8 cellular contexts compared by ENCODE assay signal in the genomic region with DNA sequence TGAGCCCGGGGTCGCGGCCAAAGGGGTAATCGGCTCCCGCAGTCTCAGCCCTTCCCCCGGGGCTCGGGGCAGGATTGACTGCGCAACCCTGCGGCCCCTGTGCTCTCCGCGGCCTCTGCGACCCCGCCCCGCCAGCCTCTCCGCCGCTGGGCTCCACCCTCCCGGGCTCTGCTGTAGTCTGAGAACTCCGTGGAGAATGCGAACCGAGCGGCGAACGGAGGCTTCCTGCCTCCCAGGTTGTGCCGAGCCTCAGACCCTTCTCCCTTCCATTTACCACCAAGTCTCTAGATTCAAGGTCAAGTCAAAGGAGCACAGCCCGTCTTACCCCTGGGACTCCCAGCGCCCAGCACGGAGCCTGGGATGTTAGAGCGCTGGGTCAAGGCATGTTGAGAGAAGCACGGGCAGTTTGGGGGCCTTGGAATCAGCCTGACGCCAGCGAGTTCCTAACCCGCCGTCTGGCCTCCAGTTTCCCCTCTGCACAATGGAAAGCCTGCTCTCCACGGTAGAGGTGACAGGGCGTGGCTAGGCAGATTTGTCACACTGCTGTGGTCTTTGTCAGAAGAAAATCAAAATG. TPM values are rescaled to one million over a fixed set of nuclear protein-coding genes. Genes with fewer than 3 reads are reported as not detected.
A peak's percentile ranks its signal among the peaks of the same experiment; 100 is the strongest.
DNase-seq lines count a peak whose midpoint lies in the region; ATAC-seq and TF ChIP-seq lines count a peak whose summit lies in the region.

No MANE protein-coding gene starts in this region.

- H3K4me3 ChIP-seq in HAP-1, result peak overlapping the region; percentile 49

- peak overlapping the region; percentile 94 for H3K4me3 Mint-ChIP-seq in chondrocyte (ENCODE audit: unreplicated experiment)

- no peak for TF ChIP-seq CTCF in chondrocyte (IDR thresholded peaks at IDR 0.05)
- TF ChIP-seq CTCF in GM10266 (IDR thresholded peaks at IDR 0.05; ENCODE audit: control insufficient read depth, insufficient read depth, low read depth, missing control alignments), result no peak

- DNase-seq in HAP-1 (ENCODE audit: low spot score in 2 of 2) (peak; percentile 62 to 84), T-helper 22 cell (ENCODE audit: low read depth) (peak; percentile 46), chondrocyte (ENCODE audit: low spot score) (peak; percentile 67), left colon (peak; percentile 69 to 82), amniotic stem cell (lab: John Stamatoyannopoulos, UW) (no peak), GM10266 (ENCODE audit: extremely low spot score) (no peak)
- DNase-seq in stimulated activated CD4-positive, alpha-beta T cell treated with anti-CD3 and anti-CD28 coated beads, Interleukin-2, amount 100 ng/mL, for 4 hours (ENCODE audit: low read depth), result peak; percentile 38

- no peaks in the 10 kb centered on the region; the same call in 1 of the 2 replicates for H3K9me3 ChIP-seq in HAP-1

- H3K36me3 ChIP-seq in HAP-1 (replicated peaks), result no peaks in the 10 kb centered on the region

- H3K27me3 ChIP-seq in HAP-1 (ENCODE audit: low read depth), result no peaks in the 10 kb centered on the region

- H3K36me3 Mint-ChIP-seq in chondrocyte (ENCODE audit: low read depth), result peaks cover 3% of the 10 kb centered on the region

- peaks cover 29% of the 10 kb centered on the region for H3K4me1 ChIP-seq in HAP-1

- H3K4me1 Mint-ChIP-seq in chondrocyte (ENCODE audit: low read depth), result peaks cover 57% of the 10 kb centered on the region

- in situ Hi-C loops in HAP-1 (cut with MboI; ENCODE audit: low sequenced_read_pairs), result no loop called here

- no peaks in the 10 kb centered on the region for H3K27me3 Mint-ChIP-seq in chondrocyte (ENCODE audit: low read depth)

- no peaks in the 10 kb centered on the region for H3K9me3 Mint-ChIP-seq in chondrocyte (ENCODE audit: low read depth)

- intact Hi-C loops in left colon (cut with DNase I, micrococcal nuclease), result loop anchor here (10.0 kb wide), 3 partner anchors 55 to 125 kb away; no protein-coding TSS in a partner anchor

- H3K27ac Mint-ChIP-seq in chondrocyte (ENCODE audit: unreplicated experiment), result peak overlapping the region; percentile 96

- ATAC-seq in left colon (peak; percentile 40), GM18873 (IDR thresholded peaks at IDR 0.05; ENCODE audit: low FRiP score, unreplicated experiment) (no peak)

RNA-seq across cellular contexts. Expression of gene ATP2B4, which starts 3.0 kb away (rescaled TPM):
- total RNA-seq in chondrocyte (71.4 to 133 TPM (median 130 TPM) in 3 replicates), left colon (10 to 100 TPM; 17.4 to 55.8 TPM)

Comparison
In these comparisons a context has a peak if more than half of its experiments do, and no peak if none do; other contexts are left out.
1. DNase-seq: peak in HAP-1 (2 of 2), T-helper 22 cell (single experiment), chondrocyte (single experiment), left colon (2 of 2) and stimulated activated CD4-positive, alpha-beta T cell treated with anti-CD3 and anti-CD28 coated beads, Interleukin-2, amount 100 ng/mL, for 4 hours (single experiment); none in amniotic stem cell (single experiment) and GM10266 (single experiment).